8 cellular contexts compared by ENCODE assay signal in the genomic region with DNA sequence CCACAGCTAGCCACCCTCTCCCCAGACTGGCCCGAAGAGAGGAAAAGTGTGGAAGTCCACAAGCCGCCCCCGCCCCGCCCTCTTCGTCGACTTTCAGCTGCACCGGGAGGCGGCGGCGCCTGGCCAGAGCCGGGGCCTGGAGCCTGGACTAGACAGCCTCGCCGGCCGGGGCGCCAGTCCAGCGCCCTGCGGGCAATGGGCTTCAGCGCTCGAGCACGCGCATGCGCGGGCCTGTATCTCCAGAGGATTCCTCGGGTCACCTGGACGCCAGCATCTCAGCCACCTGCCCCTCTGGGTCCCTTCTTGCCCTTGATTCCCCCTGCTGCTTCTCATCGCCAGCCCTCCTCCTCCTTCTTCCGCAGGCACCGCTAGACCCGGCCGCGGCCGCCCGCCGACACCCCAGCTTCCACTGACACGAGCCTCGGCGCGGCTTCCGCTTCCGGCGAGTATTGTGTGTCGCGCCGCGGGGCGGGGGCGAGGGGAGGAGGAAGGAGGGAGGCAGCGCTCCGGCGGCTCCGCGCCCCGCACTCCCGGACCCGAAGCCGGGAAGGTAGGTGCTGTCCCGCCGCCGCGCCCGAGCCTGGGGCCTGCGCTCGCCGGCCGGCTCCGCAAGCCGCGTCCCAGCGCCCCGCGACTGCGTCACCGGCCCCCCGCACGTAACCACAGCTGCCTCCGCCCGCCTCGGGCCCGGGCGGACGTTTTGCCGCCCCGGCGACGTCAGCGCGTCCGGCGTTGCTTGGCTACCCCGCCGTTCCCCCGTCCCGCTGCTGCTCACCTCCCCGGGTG. TPM values are rescaled to one million over a fixed set of nuclear protein-coding genes. Genes with fewer than 3 reads are reported as not detected.
DNase-seq lines count a peak whose midpoint lies in the region; ATAC-seq and TF ChIP-seq lines count a peak whose summit lies in the region.

A gene (plus strand): TSS at position 482 of the 786 bp plus-strand sequence. CDS start 2,391 bp downstream, outside the sequence.

- H3K9me3 Mint-ChIP-seq in T-helper 2 cell treated with Interferon-gamma antibody and Interleukin-4, amounts not matched to agents 5 μg/mL and 100 μg/mL, for 36 hours = no peaks in the 10 kb centered on the region

- H3K27me3 Mint-ChIP-seq in T-helper 2 cell treated with Interferon-gamma antibody and Interleukin-4, amounts not matched to agents 5 μg/mL and 100 μg/mL, for 36 hours (ENCODE audit: low read depth) = no peaks in the 10 kb centered on the region

- no peaks in the 10 kb centered on the region for H3K9me3 ChIP-seq in right atrium auricular region
- no peaks in the 10 kb centered on the region for H3K9me3 ChIP-seq in uterus

- H3K4me1 ChIP-seq in right atrium auricular region (peaks cover 0 to 41% of the 10 kb centered on the region in 2 donors), uterus (no peaks in the 10 kb centered on the region)

- TF ChIP-seq POLR2A in GM18505 (IDR thresholded peaks at IDR 0.05; ENCODE audit: borderline replicate concordance, extremely low read depth, insufficient read depth, insufficient read length) (peak; percentile 74), uterus (IDR thresholded peaks at IDR 0.05) (peak; percentile 30 to 89)

- peak; percentile 65 for ATAC-seq in GM18505 (IDR thresholded peaks at IDR 0.05; ENCODE audit: unreplicated experiment)
- ATAC-seq in HG02938 (IDR thresholded peaks at IDR 0.05; ENCODE audit: unreplicated experiment) = peak; percentile 69

- peaks cover 22% of the 10 kb centered on the region for H3K36me3 Mint-ChIP-seq in T-helper 2 cell treated with Interferon-gamma antibody and Interleukin-4, amounts not matched to agents 5 μg/mL and 100 μg/mL, for 36 hours (ENCODE audit: low read depth)

- peak within 1 kb of the TSS; percentile 99 for H3K27ac Mint-ChIP-seq in T-helper 2 cell treated with Interferon-gamma antibody and Interleukin-4, amounts not matched to agents 5 μg/mL and 100 μg/mL, for 36 hours

- H3K4me3 Mint-ChIP-seq in T-helper 2 cell treated with Interferon-gamma antibody and Interleukin-4, amounts not matched to agents 5 μg/mL and 100 μg/mL, for 36 hours = peak within 1 kb of the TSS; percentile 95

- H3K27me3 ChIP-seq in right atrium auricular region (no peaks in the 10 kb centered on the region), uterus (no peaks in the 10 kb centered on the region)

- DNase-seq in NCI-H1930 (lab: John Stamatoyannopoulos, UW) (peak; percentile 75 to 85), anterior cingulate cortex (lab: John Stamatoyannopoulos, UW) (peak; percentile 53 to 97 (median 88)), right atrium auricular region (ENCODE audit: low spot score) (peak; percentile 85), putamen (ENCODE audit: low spot score) (peak; percentile 91), uterus (peak; percentile 78 to 82)
- DNase-seq in T-helper 2 cell treated with Interferon-gamma antibody and Interleukin-4, amounts not matched to agents 5 μg/mL and 100 μg/mL, for 36 hours (ENCODE audit: low spot score) = peak; percentile 86

- intact Hi-C loops in uterus (cut with DNase I; ENCODE audit: low total_unique reads) = no loop called here

- H3K4me1 Mint-ChIP-seq in T-helper 2 cell treated with Interferon-gamma antibody and Interleukin-4, amounts not matched to agents 5 μg/mL and 100 μg/mL, for 36 hours (ENCODE audit: low read depth) = peaks cover 47% of the 10 kb centered on the region

- H3K4me3 ChIP-seq in right atrium auricular region (peak within 1 kb of the TSS; percentile 61 to 72), uterus (peak within 1 kb of the TSS; percentile 76 to 87)

- H3K27ac ChIP-seq in right atrium auricular region (peak within 1 kb of the TSS; percentile 92 to 95), uterus (peak within 1 kb of the TSS; percentile 96 to 97)

- peak in 1 of 2 donors; percentile 41 for TF ChIP-seq CTCF in right atrium auricular region (IDR thresholded peaks at IDR 0.05)
- TF ChIP-seq CTCF in uterus (IDR thresholded peaks at IDR 0.05) = no peak

- H3K36me3 ChIP-seq in right atrium auricular region = peaks cover 17% of the 10 kb centered on the region
- no peaks in the 10 kb centered on the region for H3K36me3 ChIP-seq in uterus

RNA-seq across cellular contexts. Expression of the gene that starts here (rescaled TPM):
- total RNA-seq in right atrium auricular region = 10 to 100 TPM in 1 of 2 donors, 1 to 10 TPM in 1; 9.2 to 12.2 TPM
- 10 to 100 TPM in 3 of 4 donors, 1 to 10 TPM in 1; 3.2 to 29.7 (median 18.7) TPM for total RNA-seq in uterus

Comparison
In these comparisons a context has a peak if more than half of its experiments do, and no peak if none do; other contexts are left out.
1. Peak in every context shown above with its lines: DNase-seq, ATAC-seq, H3K4me3 ChIP-seq and H3K27ac ChIP-seq.